In genomic region chr10:117544729-117545140, GRCh38 we compare ENCODE assay signal across 12 cellular contexts. TPM values are rescaled to one million over a fixed set of nuclear protein-coding genes. Genes with fewer than 3 reads are reported as not detected.
A peak's percentile ranks its signal among the peaks of the same experiment; 100 is the strongest.
DNase-seq lines count a peak whose midpoint lies in the region; ATAC-seq and TF ChIP-seq lines count a peak whose summit lies in the region.
"Had no signal": no experiment of that assay in that cellular context is flagged by ENCODE, and none has a peak within 500 bp of the region (broad histone marks: within the 10 kb centered on the region; RNA-seq: fewer than 3 reads in every experiment).

No MANE protein-coding gene starts in this region.

- H3K27ac Mint-ChIP-seq in activated naive CD4-positive, alpha-beta T cell treated with anti-CD3 and anti-CD28 coated beads, Interleukin-2, amount 10 ng/mL, durations not matched to agents 7 days and 5 days = peak overlapping the region; percentile 80
- H3K27ac Mint-ChIP-seq in activated naive CD4-positive, alpha-beta T cell treated with anti-CD3 and anti-CD28 coated beads for 36 hours = no peak overlapping the region
- peak overlapping the region; percentile 94 for H3K27ac Mint-ChIP-seq in type B pancreatic cell
- no peak overlapping the region for H3K27ac Mint-ChIP-seq in natural killer cell treated with Interleukin-12 subunit alpha and Interleukin-12 subunit beta and Interleukin-15 and Interleukin-18, amount 100 ng/mL, for 72 hours

- ATAC-seq in lower lobe of right lung = no peak
- ATAC-seq in natural killer cell treated with Interleukin-12 subunit alpha and Interleukin-12 subunit beta and Interleukin-15 and Interleukin-18, amount 100 ng/mL, for 72 hours = no peak
- ATAC-seq in GM19467 (IDR thresholded peaks at IDR 0.05; ENCODE audit: unreplicated experiment) = no peak

- H3K27me3 ChIP-seq in breast epithelium (peaks cover 5 to 96% of the 10 kb centered on the region in 2 donors), lower lobe of right lung (ENCODE audit: low read depth) (peaks cover 98% of the 10 kb centered on the region)

- TF ChIP-seq CTCF in breast epithelium (IDR thresholded peaks at IDR 0.05) (no peak), lower lobe of right lung (IDR thresholded peaks at IDR 0.05) (no peak), type B pancreatic cell (conservative IDR thresholded peaks at IDR 0.05) (no peak)

- H3K4me3 Mint-ChIP-seq in activated naive CD4-positive, alpha-beta T cell treated with anti-CD3 and anti-CD28 coated beads, Interleukin-2, amount 10 ng/mL, durations not matched to agents 7 days and 5 days = no peak overlapping the region
- H3K4me3 Mint-ChIP-seq in activated naive CD4-positive, alpha-beta T cell treated with anti-CD3 and anti-CD28 coated beads for 36 hours = no peak overlapping the region
- H3K4me3 Mint-ChIP-seq in type B pancreatic cell = peak overlapping the region; percentile 91
- no peak overlapping the region for H3K4me3 Mint-ChIP-seq in natural killer cell treated with Interleukin-12 subunit alpha and Interleukin-12 subunit beta and Interleukin-15 and Interleukin-18, amount 100 ng/mL, for 72 hours

- peaks cover 17% of the 10 kb centered on the region for H3K4me1 Mint-ChIP-seq in activated naive CD4-positive, alpha-beta T cell treated with anti-CD3 and anti-CD28 coated beads, Interleukin-2, amount 10 ng/mL, durations not matched to agents 7 days and 5 days
- H3K4me1 Mint-ChIP-seq in activated naive CD4-positive, alpha-beta T cell treated with anti-CD3 and anti-CD28 coated beads for 36 hours (ENCODE audit: low read depth) = peaks cover 45% of the 10 kb centered on the region
- H3K4me1 Mint-ChIP-seq in type B pancreatic cell (ENCODE audit: unreplicated experiment) = peaks cover 35% of the 10 kb centered on the region
- H3K4me1 Mint-ChIP-seq in natural killer cell treated with Interleukin-12 subunit alpha and Interleukin-12 subunit beta and Interleukin-15 and Interleukin-18, amount 100 ng/mL, for 72 hours (ENCODE audit: low read depth in 2 of 2) = peaks cover 5 to 16% of the 10 kb centered on the region in 2 donors

- TF ChIP-seq POLR2A in breast epithelium (IDR thresholded peaks at IDR 0.05) = no peak

- H3K4me1 ChIP-seq in breast epithelium (peaks cover 5 to 7% of the 10 kb centered on the region in 2 donors), lower lobe of right lung (peaks cover 29% of the 10 kb centered on the region)

- CTCF ChIA-PET in activated naive CD4-positive, alpha-beta T cell treated with anti-CD3 and anti-CD28 coated beads, Interleukin-2, amount 10 ng/mL, durations not matched to agents 7 days and 5 days (lab: Charles Lee) = interaction anchor here (0.6 kb wide), 1 partner anchor 194 kb away, joined by 3 read pairs; no protein-coding TSS in a partner anchor
- CTCF ChIA-PET in activated naive CD4-positive, alpha-beta T cell treated with anti-CD3 and anti-CD28 coated beads for 36 hours (lab: Charles Lee) = no interaction called here

- intact Hi-C loops in activated naive CD4-positive, alpha-beta T cell treated with anti-CD3 and anti-CD28 coated beads for 36 hours (cut with micrococcal nuclease) = loop anchor here (1.0 to 10.0 kb wide), 6 partner anchors 11 to 503 kb away; partner anchors contain the start of genes PDZD8, RAB11FIP2 and VAX1
- intact Hi-C loops in breast epithelium (cut with DNase I; ENCODE audit: low total_unique reads) = no loop called here
- intact Hi-C loops in lower lobe of right lung (cut with DNase I) = no loop called here

- no peaks in the 10 kb centered on the region for H3K9me3 Mint-ChIP-seq in activated naive CD4-positive, alpha-beta T cell treated with anti-CD3 and anti-CD28 coated beads, Interleukin-2, amount 10 ng/mL, durations not matched to agents 7 days and 5 days
- H3K9me3 Mint-ChIP-seq in activated naive CD4-positive, alpha-beta T cell treated with anti-CD3 and anti-CD28 coated beads for 36 hours = no peaks in the 10 kb centered on the region
- no peaks in the 10 kb centered on the region for H3K9me3 Mint-ChIP-seq in type B pancreatic cell
- H3K9me3 Mint-ChIP-seq in natural killer cell treated with Interleukin-12 subunit alpha and Interleukin-12 subunit beta and Interleukin-15 and Interleukin-18, amount 100 ng/mL, for 72 hours = no peaks in the 10 kb centered on the region

- DNase-seq in activated naive CD4-positive, alpha-beta T cell treated with anti-CD3 and anti-CD28 coated beads, Interleukin-2, amount 10 ng/mL, durations not matched to agents 7 days and 5 days = no peak
- DNase-seq in activated naive CD4-positive, alpha-beta T cell treated with anti-CD3 and anti-CD28 coated beads for 36 hours = no peak
- DNase-seq in breast epithelium (ENCODE audit: low spot score in 2 of 2) (no peak), lower lobe of right lung (no peak), type B pancreatic cell (ENCODE audit: extremely low spot score, unreplicated experiment) (no peak)
- DNase-seq in natural killer cell treated with Interleukin-12 subunit alpha and Interleukin-12 subunit beta and Interleukin-15 and Interleukin-18, amount 100 ng/mL, for 72 hours (ENCODE audit: low spot score) = no peak
- no peak for DNase-seq in stimulated activated CD4-positive, alpha-beta T cell treated with anti-CD3 and anti-CD28 coated beads, Interleukin-4, amount 100 ng/mL, for 4 hours
- DNase-seq: NCI-H1436 treated with DMSO at 0.1 percent for 48 hours had no signal

- H3K36me3 ChIP-seq in breast epithelium = no peaks in the 10 kb centered on the region
- H3K36me3 ChIP-seq in lower lobe of right lung = no peaks in the 10 kb centered on the region

- H3K27ac ChIP-seq in breast epithelium (no peak overlapping the region), lower lobe of right lung (no peak overlapping the region)
- H3K27ac ChIP-seq: C4-2B had no signal

- peaks cover 100% of the 10 kb centered on the region for H3K27me3 Mint-ChIP-seq in activated naive CD4-positive, alpha-beta T cell treated with anti-CD3 and anti-CD28 coated beads, Interleukin-2, amount 10 ng/mL, durations not matched to agents 7 days and 5 days
- peaks cover 76% of the 10 kb centered on the region for H3K27me3 Mint-ChIP-seq in activated naive CD4-positive, alpha-beta T cell treated with anti-CD3 and anti-CD28 coated beads for 36 hours (ENCODE audit: low read depth)
- H3K27me3 Mint-ChIP-seq in type B pancreatic cell = peaks cover 83% of the 10 kb centered on the region
- peaks cover 47 to 64% of the 10 kb centered on the region in 2 donors for H3K27me3 Mint-ChIP-seq in natural killer cell treated with Interleukin-12 subunit alpha and Interleukin-12 subunit beta and Interleukin-15 and Interleukin-18, amount 100 ng/mL, for 72 hours

- H3K9me3 ChIP-seq in breast epithelium = no peaks in the 10 kb centered on the region
- no peaks in the 10 kb centered on the region for H3K9me3 ChIP-seq in lower lobe of right lung

- H3K36me3 Mint-ChIP-seq in activated naive CD4-positive, alpha-beta T cell treated with anti-CD3 and anti-CD28 coated beads, Interleukin-2, amount 10 ng/mL, durations not matched to agents 7 days and 5 days = peaks cover 3% of the 10 kb centered on the region
- no peaks in the 10 kb centered on the region for H3K36me3 Mint-ChIP-seq in activated naive CD4-positive, alpha-beta T cell treated with anti-CD3 and anti-CD28 coated beads for 36 hours (ENCODE audit: low read depth)
- H3K36me3 Mint-ChIP-seq in type B pancreatic cell = peaks cover 30% of the 10 kb centered on the region
- peaks cover 7% of the 10 kb centered on the region for H3K36me3 Mint-ChIP-seq in natural killer cell treated with Interleukin-12 subunit alpha and Interleukin-12 subunit beta and Interleukin-15 and Interleukin-18, amount 100 ng/mL, for 72 hours

- H3K4me3 ChIP-seq in breast epithelium = peak overlapping the region; percentile 48 to 72 (median 69)
- peak overlapping the region; percentile 33 for H3K4me3 ChIP-seq in lower lobe of right lung
- H3K4me3 ChIP-seq: lung had no signal

RNA-seq across cellular contexts. Expression of gene EMX2, which starts 2.2 kb away (rescaled TPM):
- not detected for total RNA-seq in activated naive CD4-positive, alpha-beta T cell treated with anti-CD3 and anti-CD28 coated beads for 36 hours
- 1 to 10 TPM in 1 of 3 donors, under 1 TPM in 2; 0.29 to 7.8 (median 0.98) TPM for total RNA-seq in breast epithelium
- not detected for total RNA-seq in lower lobe of right lung
- total RNA-seq in type B pancreatic cell (ENCODE audit: low replicate concordance) = 24.7 and 29.9 TPM in 2 replicates
- total RNA-seq in natural killer cell treated with Interleukin-12 subunit alpha and Interleukin-12 subunit beta and Interleukin-15 and Interleukin-18, amount 100 ng/mL, for 72 hours = not detected
- total RNA-seq: bronchial epithelial cell had no signal

Comparison
In these comparisons a context has a peak if more than half of its experiments do, and no peak if none do; other contexts are left out.
1. H3K27ac Mint-ChIP-seq: peak in activated naive CD4-positive, alpha-beta T cell treated with anti-CD3 and anti-CD28 coated beads, Interleukin-2, amount 10 ng/mL, durations not matched to agents 7 days and 5 days (single experiment) and type B pancreatic cell (single experiment); none in activated naive CD4-positive, alpha-beta T cell treated with anti-CD3 and anti-CD28 coated beads for 36 hours (single experiment) and natural killer cell treated with Interleukin-12 subunit alpha and Interleukin-12 subunit beta and Interleukin-15 and Interleukin-18, amount 100 ng/mL, for 72 hours (0 of 2).